Comparison of ENCODE assay signal across 1 cellular context in genomic region chr11:35083181-35084061, GRCh38.
TF ChIP-seq lines count a peak whose summit lies in the region.

No MANE protein-coding gene starts in this region.

TF ChIP-seq in IMR-90, 13 proteins besides CTCF, POLR2A, EP300 and RAD21 (continued from another document):
- TF ChIP-seq NFE2L2 (IDR thresholded peaks at IDR 0.05; ENCODE audit: low read depth, low read length) (no peak), CEBPB (IDR thresholded peaks at IDR 0.05; ENCODE audit: low read depth, low read length) (no peak)
